ENCODE assay signal across 1 cellular context in the genomic region with DNA sequence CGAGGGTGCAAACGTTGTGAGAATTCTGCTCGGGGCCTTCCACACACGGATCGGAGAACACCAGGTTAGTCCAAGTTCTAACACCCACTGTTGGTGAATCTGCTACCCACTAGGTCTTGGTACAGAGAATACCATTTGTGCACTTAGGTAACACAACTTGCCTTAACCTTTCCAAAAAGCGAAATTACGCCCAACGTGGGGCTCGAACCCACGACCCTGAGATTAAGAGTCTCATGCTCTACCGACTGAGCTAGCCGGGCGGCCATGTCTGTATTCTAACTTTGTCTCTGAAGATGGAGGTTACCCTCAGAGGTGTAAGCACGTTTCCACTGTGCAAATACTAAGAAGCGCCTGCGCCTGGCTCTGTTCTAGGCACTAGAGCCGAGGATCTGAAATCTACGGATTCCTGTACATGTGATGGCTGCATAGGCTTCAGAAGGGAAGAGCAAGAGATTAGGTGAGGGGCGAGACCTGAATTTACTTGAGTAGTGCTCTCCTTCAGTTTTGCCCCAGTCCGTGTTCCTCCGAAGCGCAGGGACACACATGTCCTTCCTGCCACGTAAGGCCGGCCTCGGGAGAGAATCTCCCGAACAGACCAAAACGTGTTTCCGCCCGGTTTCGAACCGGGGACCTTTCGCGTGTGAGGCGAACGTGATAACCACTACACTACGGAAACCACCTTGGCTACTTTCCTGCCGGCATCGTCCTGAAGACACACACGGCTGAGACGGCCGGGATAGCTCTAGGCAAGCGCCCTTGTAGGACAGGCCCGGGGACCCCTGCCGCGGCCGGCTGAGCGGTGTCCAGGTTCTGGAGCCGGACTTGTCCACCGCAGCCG.
A peak's percentile ranks its signal among the peaks of the same experiment; 100 is the strongest.
TF ChIP-seq lines count a peak whose summit lies in the region.

No MANE protein-coding gene starts in this region.

TF ChIP-seq in HEK293, 187 proteins besides CTCF, POLR2A, EP300 and RAD21 (continued from another document):
- no peak for TF ChIP-seq ZNF747 (tag by site-specific recombination; IDR thresholded peaks at IDR 0.05)
- TF ChIP-seq, protein P1, sequence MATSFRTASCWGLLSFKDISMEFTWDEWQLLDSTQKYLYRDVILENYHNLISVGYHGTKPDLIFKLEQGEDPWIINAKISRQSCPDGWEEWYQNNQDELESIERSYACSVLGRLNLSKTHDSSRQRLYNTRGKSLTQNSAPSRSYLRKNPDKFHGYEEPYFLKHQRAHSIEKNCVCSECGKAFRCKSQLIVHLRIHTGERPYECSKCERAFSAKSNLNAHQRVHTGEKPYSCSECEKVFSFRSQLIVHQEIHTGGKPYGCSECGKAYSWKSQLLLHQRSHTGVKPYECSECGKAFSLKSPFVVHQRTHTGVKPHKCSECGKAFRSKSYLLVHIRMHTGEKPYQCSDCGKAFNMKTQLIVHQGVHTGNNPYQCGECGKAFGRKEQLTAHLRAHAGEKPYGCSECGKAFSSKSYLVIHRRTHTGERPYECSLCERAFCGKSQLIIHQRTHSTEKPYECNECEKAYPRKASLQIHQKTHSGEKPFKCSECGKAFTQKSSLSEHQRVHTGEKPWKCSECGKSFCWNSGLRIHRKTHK (tag by site-specific recombination; IDR thresholded peaks at IDR 0.05), result no peak
- TF ChIP-seq ZNF558 (tag by site-specific recombination; IDR thresholded peaks at IDR 0.05), result peak; percentile 43; the same call in 1 of the 2 replicates
- TF ChIP-seq ZNF133 (tag by site-specific recombination; IDR thresholded peaks at IDR 0.05), result no peak
- TF ChIP-seq ZNF37A (tag by site-specific recombination; IDR thresholded peaks at IDR 0.05), result 0 out of 2 replicates have a peak, but pooled peaks have one; percentile 44
- TF ChIP-seq ZNF121 (tag by site-specific recombination; IDR thresholded peaks at IDR 0.05), result peak; percentile 66; the same call in 1 of the 2 replicates
- TF ChIP-seq ZNF221 (tag by site-specific recombination; IDR thresholded peaks at IDR 0.05; ENCODE audit: borderline replicate concordance), result no peak
- TF ChIP-seq, protein P2, sequence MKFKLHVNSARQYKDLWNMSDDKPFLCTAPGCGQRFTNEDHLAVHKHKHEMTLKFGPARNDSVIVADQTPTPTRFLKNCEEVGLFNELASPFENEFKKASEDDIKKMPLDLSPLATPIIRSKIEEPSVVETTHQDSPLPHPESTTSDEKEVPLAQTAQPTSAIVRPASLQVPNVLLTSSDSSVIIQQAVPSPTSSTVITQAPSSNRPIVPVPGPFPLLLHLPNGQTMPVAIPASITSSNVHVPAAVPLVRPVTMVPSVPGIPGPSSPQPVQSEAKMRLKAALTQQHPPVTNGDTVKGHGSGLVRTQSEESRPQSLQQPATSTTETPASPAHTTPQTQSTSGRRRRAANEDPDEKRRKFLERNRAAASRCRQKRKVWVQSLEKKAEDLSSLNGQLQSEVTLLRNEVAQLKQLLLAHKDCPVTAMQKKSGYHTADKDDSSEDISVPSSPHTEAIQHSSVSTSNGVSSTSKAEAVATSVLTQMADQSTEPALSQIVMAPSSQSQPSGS (tag by site-specific recombination; IDR thresholded peaks at IDR 0.05; ENCODE audit: low read depth), result no peak
- TF ChIP-seq YY1 (tag by site-specific recombination; IDR thresholded peaks at IDR 0.05), result peak; percentile 83
- no peak for TF ChIP-seq ZNF433 (tag by site-specific recombination; IDR thresholded peaks at IDR 0.05; ENCODE audit: low read depth)
- TF ChIP-seq MZF1 (tag by site-specific recombination; IDR thresholded peaks at IDR 0.05; ENCODE audit: borderline replicate concordance), result peak; percentile 77; the same call in 1 of the 2 replicates
- TF ChIP-seq, protein P3, sequence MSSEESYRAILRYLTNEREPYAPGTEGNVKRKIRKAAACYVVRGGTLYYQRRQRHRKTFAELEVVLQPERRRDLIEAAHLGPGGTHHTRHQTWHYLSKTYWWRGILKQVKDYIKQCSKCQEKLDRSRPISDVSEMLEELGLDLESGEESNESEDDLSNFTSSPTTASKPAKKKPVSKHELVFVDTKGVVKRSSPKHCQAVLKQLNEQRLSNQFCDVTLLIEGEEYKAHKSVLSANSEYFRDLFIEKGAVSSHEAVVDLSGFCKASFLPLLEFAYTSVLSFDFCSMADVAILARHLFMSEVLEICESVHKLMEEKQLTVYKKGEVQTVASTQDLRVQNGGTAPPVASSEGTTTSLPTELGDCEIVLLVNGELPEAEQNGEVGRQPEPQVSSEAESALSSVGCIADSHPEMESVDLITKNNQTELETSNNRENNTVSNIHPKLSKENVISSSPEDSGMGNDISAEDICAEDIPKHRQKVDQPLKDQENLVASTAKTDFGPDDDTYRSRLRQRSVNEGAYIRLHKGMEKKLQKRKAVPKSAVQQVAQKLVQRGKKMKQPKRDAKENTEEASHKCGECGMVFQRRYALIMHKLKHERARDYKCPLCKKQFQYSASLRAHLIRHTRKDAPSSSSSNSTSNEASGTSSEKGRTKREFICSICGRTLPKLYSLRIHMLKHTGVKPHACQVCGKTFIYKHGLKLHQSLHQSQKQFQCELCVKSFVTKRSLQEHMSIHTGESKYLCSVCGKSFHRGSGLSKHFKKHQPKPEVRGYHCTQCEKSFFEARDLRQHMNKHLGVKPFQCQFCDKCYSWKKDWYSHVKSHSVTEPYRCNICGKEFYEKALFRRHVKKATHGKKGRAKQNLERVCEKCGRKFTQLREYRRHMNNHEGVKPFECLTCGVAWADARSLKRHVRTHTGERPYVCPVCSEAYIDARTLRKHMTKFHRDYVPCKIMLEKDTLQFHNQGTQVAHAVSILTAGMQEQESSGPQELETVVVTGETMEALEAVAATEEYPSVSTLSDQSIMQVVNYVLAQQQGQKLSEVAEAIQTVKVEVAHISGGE (tag by site-specific recombination; conservative IDR thresholded peaks at IDR 0.05; ENCODE audit: low read depth), result peak; percentile 89
- TF ChIP-seq, protein P4, sequence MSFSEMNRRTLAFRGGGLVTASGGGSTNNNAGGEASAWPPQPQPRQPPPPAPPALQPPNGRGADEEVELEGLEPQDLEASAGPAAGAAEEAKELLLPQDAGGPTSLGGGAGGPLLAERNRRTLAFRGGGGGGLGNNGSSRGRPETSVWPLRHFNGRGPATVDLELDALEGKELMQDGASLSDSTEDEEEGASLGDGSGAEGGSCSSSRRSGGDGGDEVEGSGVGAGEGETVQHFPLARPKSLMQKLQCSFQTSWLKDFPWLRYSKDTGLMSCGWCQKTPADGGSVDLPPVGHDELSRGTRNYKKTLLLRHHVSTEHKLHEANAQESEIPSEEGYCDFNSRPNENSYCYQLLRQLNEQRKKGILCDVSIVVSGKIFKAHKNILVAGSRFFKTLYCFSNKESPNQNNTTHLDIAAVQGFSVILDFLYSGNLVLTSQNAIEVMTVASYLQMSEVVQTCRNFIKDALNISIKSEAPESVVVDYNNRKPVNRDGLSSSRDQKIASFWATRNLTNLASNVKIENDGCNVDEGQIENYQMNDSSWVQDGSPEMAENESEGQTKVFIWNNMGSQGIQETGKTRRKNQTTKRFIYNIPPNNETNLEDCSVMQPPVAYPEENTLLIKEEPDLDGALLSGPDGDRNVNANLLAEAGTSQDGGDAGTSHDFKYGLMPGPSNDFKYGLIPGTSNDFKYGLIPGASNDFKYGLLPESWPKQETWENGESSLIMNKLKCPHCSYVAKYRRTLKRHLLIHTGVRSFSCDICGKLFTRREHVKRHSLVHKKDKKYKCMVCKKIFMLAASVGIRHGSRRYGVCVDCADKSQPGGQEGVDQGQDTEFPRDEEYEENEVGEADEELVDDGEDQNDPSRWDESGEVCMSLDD (tag by site-specific recombination; IDR thresholded peaks at IDR 0.05), result 0 out of 2 replicates have a peak, but pooled peaks have one; percentile 41
- no peak for TF ChIP-seq ZNF266 (tag by site-specific recombination; IDR thresholded peaks at IDR 0.05; ENCODE audit: low read depth)
- peak; percentile 81 for TF ChIP-seq ZNF324 (tag by site-specific recombination; IDR thresholded peaks at IDR 0.05)
